ENCODE assay signal across 8 cellular contexts in the genomic region with DNA sequence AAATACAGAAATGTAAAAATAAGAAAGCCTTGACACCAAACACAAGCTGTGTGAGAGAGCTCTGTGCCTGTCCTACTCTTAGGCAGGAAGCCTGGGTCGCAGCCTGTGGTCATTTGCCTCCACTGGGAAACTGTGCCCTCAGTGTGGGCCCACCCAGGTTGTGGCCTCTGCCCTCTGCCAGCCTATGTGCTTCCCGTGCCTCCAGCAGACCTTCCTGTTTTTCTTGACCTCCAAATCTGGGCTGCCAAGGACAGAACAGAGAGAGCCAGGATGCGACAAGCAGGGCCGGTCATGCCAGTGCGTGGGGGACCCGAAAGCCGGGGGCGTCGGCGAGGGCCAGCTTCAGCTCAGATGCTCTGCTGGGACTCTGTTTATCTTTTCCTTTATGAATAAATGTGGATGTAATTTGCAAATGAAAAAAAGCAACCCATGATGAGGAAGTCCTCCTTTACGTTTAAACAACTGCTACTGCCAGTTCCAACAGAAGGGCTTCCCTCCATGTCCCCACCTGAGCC.
"Had no signal": no experiment of that assay in that cellular context is flagged by ENCODE, and none has a peak within 500 bp of the region (broad histone marks: within the 10 kb centered on the region; RNA-seq: fewer than 3 reads in every experiment).

No MANE protein-coding gene starts in this region.

- DNase-seq: GOT3, HFFc6, IMR-90, KG1 had no signal

- H3K4me1 ChIP-seq: HAP-1 had no signal

- H3K27ac ChIP-seq: HL-60 had no signal

- H3K27ac Mint-ChIP-seq: HFFc6 had no signal

- H3K9me3 Mint-ChIP-seq: HFFc6 had no signal

- H3K4me3 Mint-ChIP-seq: HFFc6 had no signal

- H3K4me3 ChIP-seq: HAP-1, K562 had no signal

- H3K36me3 ChIP-seq: HAP-1 had no signal

- H3K9me3 ChIP-seq: HAP-1 had no signal

- ATAC-seq: HCT116, K562 had no signal
